7 cellular contexts compared by ENCODE assay signal in genomic region chr1:46442317-46443161, GRCh38. TPM values are rescaled to one million over a fixed set of nuclear protein-coding genes. Genes with fewer than 3 reads are reported as not detected.
DNase-seq lines count a peak whose midpoint lies in the region; ATAC-seq and TF ChIP-seq lines count a peak whose summit lies in the region.

No MANE protein-coding gene starts in this region.

- peak overlapping the region; percentile 55 for H3K27ac Mint-ChIP-seq in chondrocyte (ENCODE audit: unreplicated experiment)

- ATAC-seq in HG02884 (IDR thresholded peaks at IDR 0.05; ENCODE audit: unreplicated experiment) (peak; percentile 64), left lobe of liver (peak; percentile 87)

- H3K4me1 Mint-ChIP-seq in chondrocyte (ENCODE audit: low read depth) = peaks cover 8% of the 10 kb centered on the region

- DNase-seq in NCI-H2196 treated with DMSO at 0.1 percent for 48 hours (lab: John Stamatoyannopoulos, UW; ENCODE audit: unreplicated experiment) = peak; percentile 31
- DNase-seq in activated CD4-positive, alpha-beta T cell treated with anti-CD3 and anti-CD28 coated beads for 1 hour = peak; percentile 51
- no peak for DNase-seq in chondrocyte (ENCODE audit: low spot score)
- DNase-seq in left lobe of liver (ENCODE audit: low spot score) = peak; percentile 71
- peak; percentile 45 for DNase-seq in stimulated activated CD4-positive, alpha-beta T cell treated with anti-CD3 and anti-CD28 coated beads, Interleukin-2, amount 100 ng/mL, for 4 hours (ENCODE audit: low read depth)

- peaks cover 37% of the 10 kb centered on the region for H3K27me3 Mint-ChIP-seq in chondrocyte (ENCODE audit: low read depth)

- peak overlapping the region; percentile 76 for H3K4me3 Mint-ChIP-seq in chondrocyte (ENCODE audit: unreplicated experiment)

- no peaks in the 10 kb centered on the region for H3K36me3 Mint-ChIP-seq in chondrocyte (ENCODE audit: low read depth)

- no peaks in the 10 kb centered on the region for H3K9me3 Mint-ChIP-seq in chondrocyte (ENCODE audit: low read depth)

- TF ChIP-seq CTCF in GM12873 (IDR thresholded peaks at IDR 0.05; ENCODE audit: insufficient read depth, low read depth, low read length, missing control alignments) (peak; percentile 85), chondrocyte (IDR thresholded peaks at IDR 0.05) (peak; percentile 95)

RNA-seq across cellular contexts. Expression of gene DMBX1, which starts 47.1 kb away (rescaled TPM):
- not detected in 3 replicates for total RNA-seq in chondrocyte
- not detected for total RNA-seq in left lobe of liver

RNA-seq across cellular contexts. Expression of gene FAAH, which starts 48.4 kb away (rescaled TPM):
- total RNA-seq in chondrocyte (7.0 to 15.0 TPM (median 14.1 TPM) in 3 replicates), left lobe of liver (38.9 TPM)
